In the genomic region with DNA sequence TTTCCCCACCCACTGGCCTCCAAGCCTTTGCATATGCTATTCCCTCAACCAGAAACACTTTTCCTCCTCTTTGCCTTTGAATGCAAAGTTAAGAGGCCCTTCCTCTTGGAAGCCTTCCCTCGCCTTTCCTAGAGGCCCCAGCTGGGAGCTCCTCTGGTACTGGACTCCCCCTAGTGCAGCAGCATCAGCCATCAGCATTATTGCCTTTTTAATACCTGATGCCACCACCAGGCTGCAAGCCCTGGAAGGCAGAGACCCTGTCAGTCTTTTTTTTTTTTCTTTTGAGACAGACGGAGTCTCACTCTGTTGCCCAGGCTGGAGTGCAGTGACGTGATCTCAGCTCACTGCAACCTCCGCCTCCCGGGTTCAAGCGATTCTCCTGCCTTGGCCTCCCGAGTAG, we compare ENCODE assay signal across 27 cellular contexts. TPM values are rescaled to one million over a fixed set of nuclear protein-coding genes. Genes with fewer than 3 reads are reported as not detected.
A peak's percentile ranks its signal among the peaks of the same experiment; 100 is the strongest.
DNase-seq lines count a peak whose midpoint lies in the region; TF ChIP-seq lines count a peak whose summit lies in the region.
"Had no signal": no experiment of that assay in that cellular context is flagged by ENCODE, and none has a peak within 500 bp of the region (broad histone marks: within the 10 kb centered on the region; RNA-seq: fewer than 3 reads in every experiment).

No MANE protein-coding gene starts in this region.

- H3K27me3 Mint-ChIP-seq in chondrocyte (ENCODE audit: low read depth): no peaks in the 10 kb centered on the region

- H3K27me3 ChIP-seq in osteoblast (ENCODE audit: insufficient read depth, low read length): no peaks in the 10 kb centered on the region
- H3K27me3 ChIP-seq in MM.1S (replicated peaks; ENCODE audit: insufficient read depth, low read length): no peaks in the 10 kb centered on the region
- no peaks in the 10 kb centered on the region for H3K27me3 ChIP-seq in Karpas-422 (ENCODE audit: low read length)
- H3K27me3 ChIP-seq: testis had no signal

- H3K27ac ChIP-seq in osteoblast (ENCODE audit: low read depth, low read length) (no peak overlapping the region), MM.1S (ENCODE audit: low read length) (no peak overlapping the region), Karpas-422 (ENCODE audit: low read length) (no peak overlapping the region)
- H3K27ac ChIP-seq: gastrocnemius medialis, testis had no signal

- H3K4me1 ChIP-seq in osteoblast (ENCODE audit: insufficient read depth, low read length): no peaks in the 10 kb centered on the region
- no peaks in the 10 kb centered on the region for H3K4me1 ChIP-seq in MM.1S (ENCODE audit: low read length)
- H3K4me1 ChIP-seq in Karpas-422 (ENCODE audit: low read length): no peaks in the 10 kb centered on the region
- H3K4me1 ChIP-seq: gastrocnemius medialis had no signal

- TF ChIP-seq CTCF in chondrocyte (IDR thresholded peaks at IDR 0.05) (peak; percentile 27), osteoblast (IDR thresholded peaks at IDR 0.05; ENCODE audit: extremely low read depth, low read depth, low read length) (no peak), MM.1S (IDR thresholded peaks at IDR 0.05; ENCODE audit: low read length) (no peak)

- peaks cover 8% of the 10 kb centered on the region for H3K4me1 Mint-ChIP-seq in chondrocyte (ENCODE audit: low read depth)
- H3K4me1 Mint-ChIP-seq: natural killer cell; stimulated activated effector memory CD8-positive, alpha-beta T cell treated with anti-CD3 and anti-CD28 coated beads, Interleukin-12 subunit alpha, Interleukin-12 subunit beta, amount 100 ng/mL, for 72 hours had no signal

- H3K9ac ChIP-seq in MM.1S (ENCODE audit: low read length): no peak overlapping the region
- H3K9ac ChIP-seq in Karpas-422 (ENCODE audit: low read length): no peak overlapping the region

- no peaks in the 10 kb centered on the region for H3K9me3 ChIP-seq in osteoblast (ENCODE audit: low read depth, low read length)
- H3K9me3 ChIP-seq in MM.1S (replicated peaks; ENCODE audit: insufficient read depth, low read length): no peaks in the 10 kb centered on the region
- no peaks in the 10 kb centered on the region for H3K9me3 ChIP-seq in Karpas-422 (ENCODE audit: low read length)
- H3K9me3 ChIP-seq: gastrocnemius medialis, testis had no signal

- no peak overlapping the region for H3K4me2 ChIP-seq in osteoblast (ENCODE audit: insufficient read depth, low read length)
- no peak overlapping the region for H3K4me2 ChIP-seq in MM.1S (ENCODE audit: low read depth, low read length)
- H3K4me2 ChIP-seq in Karpas-422 (ENCODE audit: low read depth, low read length, poor library complexity, severe bottlenecking): no peak overlapping the region

- H3K36me3 ChIP-seq in osteoblast (ENCODE audit: insufficient read depth, low read length): no peaks in the 10 kb centered on the region
- H3K36me3 ChIP-seq in MM.1S (replicated peaks; ENCODE audit: insufficient read depth, low read length): no peaks in the 10 kb centered on the region
- no peaks in the 10 kb centered on the region for H3K36me3 ChIP-seq in Karpas-422 (ENCODE audit: insufficient read depth, low read length)
- H3K36me3 ChIP-seq: gastrocnemius medialis had no signal

- H3K4me3 ChIP-seq in osteoblast (ENCODE audit: insufficient read depth, low read length): no peak overlapping the region
- no peak overlapping the region for H3K4me3 ChIP-seq in MM.1S (ENCODE audit: low read length)
- no peak overlapping the region for H3K4me3 ChIP-seq in Karpas-422 (ENCODE audit: low read length)
- H3K4me3 ChIP-seq: gastrocnemius medialis, testis had no signal

- H3K36me3 Mint-ChIP-seq in chondrocyte (ENCODE audit: low read depth): no peaks in the 10 kb centered on the region
- H3K36me3 Mint-ChIP-seq: CD8-positive, alpha-beta T cell; natural killer cell; stimulated activated effector memory CD8-positive, alpha-beta T cell treated with anti-CD3 and anti-CD28 coated beads, Interleukin-12 subunit alpha, Interleukin-12 subunit beta, amount 100 ng/mL, for 72 hours had no signal

- no peaks in the 10 kb centered on the region for H3K9me2 ChIP-seq in MM.1S (replicated peaks; ENCODE audit: insufficient read depth, low read length)
- no peaks in the 10 kb centered on the region for H3K9me2 ChIP-seq in Karpas-422 (replicated peaks; ENCODE audit: insufficient read depth, low read length)

- no peaks in the 10 kb centered on the region for H3K79me2 ChIP-seq in osteoblast (ENCODE audit: insufficient read depth, low read length)
- H3K79me2 ChIP-seq in MM.1S (ENCODE audit: low read length): no peaks in the 10 kb centered on the region
- H3K79me2 ChIP-seq in Karpas-422 (ENCODE audit: low read length): no peaks in the 10 kb centered on the region

- H4K20me1 ChIP-seq in osteoblast (ENCODE audit: insufficient read depth, low read length): no peaks in the 10 kb centered on the region
- no peaks in the 10 kb centered on the region for H4K20me1 ChIP-seq in MM.1S (ENCODE audit: insufficient read depth, low read length)
- no peaks in the 10 kb centered on the region for H4K20me1 ChIP-seq in Karpas-422 (ENCODE audit: insufficient read depth, low read depth, low read length)

- DNase-seq in DMS114 treated with DMSO at 0.1 percent for 48 hours (lab: John Stamatoyannopoulos, UW; ENCODE audit: unreplicated experiment): peak; percentile 14
- DNase-seq in HT1080 (ENCODE audit: low read depth): peak; percentile 13
- no peak for DNase-seq in chondrocyte (ENCODE audit: low spot score)
- peak; percentile 76 for DNase-seq in osteoblast (ENCODE audit: insufficient read length, low spot score, missing footprints)
- no peak for DNase-seq in NCI-H82 treated with DMSO at 0.1 percent for 48 hours (lab: John Stamatoyannopoulos, UW; ENCODE audit: unreplicated experiment)
- DNase-seq in activated CD4-positive, CD25-positive, alpha-beta regulatory T cell treated with anti-CD3 and anti-CD28 coated beads, Interleukin-2, amount 50 U/mL, for 72 hours: no peak
- DNase-seq in MM.1S: no peak
- DNase-seq in Karpas-422: no peak
- DNase-seq: activated CD8-positive, alpha-beta memory T cell treated with anti-CD3 and anti-CD28 coated beads for 24 hours; activated naive CD4-positive, alpha-beta T cell treated with anti-CD3 and anti-CD28 coated beads, Interleukin-2, amount 50 U/mL, for 16 hours; activated T-cell treated with anti-CD3 and anti-CD28 coated beads, Interleukin-2, amount 50 U/mL, for 72 hours; anterior cingulate cortex; CD8-positive, alpha-beta T cell; central memory CD4-positive, alpha-beta T cell; gastrocnemius medialis; KBM-7; kidney; mammary epithelial cell; natural killer cell; NCI-H1694 treated with DMSO at 0.1 percent for 48 hours; NCI-H226; NCI-H82; testis had no signal

- no peak overlapping the region for H3K27ac Mint-ChIP-seq in chondrocyte (ENCODE audit: unreplicated experiment)
- H3K27ac Mint-ChIP-seq: activated T-cell treated with anti-CD3 and anti-CD28 coated beads, Interleukin-2, amount 50 U/mL, for 72 hours; CD8-positive, alpha-beta T cell; natural killer cell; stimulated activated effector memory CD8-positive, alpha-beta T cell treated with anti-CD3 and anti-CD28 coated beads, Interleukin-12 subunit alpha, Interleukin-12 subunit beta, amount 100 ng/mL, for 72 hours had no signal

- H2AFZ ChIP-seq in osteoblast (ENCODE audit: low read length) (no peak overlapping the region), MM.1S (ENCODE audit: low read length) (no peak overlapping the region), Karpas-422 (ENCODE audit: low read length) (no peak overlapping the region)

- H3K9me3 Mint-ChIP-seq in chondrocyte (ENCODE audit: low read depth): no peaks in the 10 kb centered on the region
- H3K9me3 Mint-ChIP-seq: activated T-cell treated with anti-CD3 and anti-CD28 coated beads, Interleukin-2, amount 50 U/mL, for 72 hours; CD8-positive, alpha-beta T cell; natural killer cell; stimulated activated effector memory CD8-positive, alpha-beta T cell treated with anti-CD3 and anti-CD28 coated beads, Interleukin-12 subunit alpha, Interleukin-12 subunit beta, amount 100 ng/mL, for 72 hours had no signal

- no peak overlapping the region for H3K4me3 Mint-ChIP-seq in chondrocyte (ENCODE audit: unreplicated experiment)
- H3K4me3 Mint-ChIP-seq: activated T-cell treated with anti-CD3 and anti-CD28 coated beads, Interleukin-2, amount 50 U/mL, for 72 hours; CD8-positive, alpha-beta T cell; natural killer cell; stimulated activated effector memory CD8-positive, alpha-beta T cell treated with anti-CD3 and anti-CD28 coated beads, Interleukin-12 subunit alpha, Interleukin-12 subunit beta, amount 100 ng/mL, for 72 hours had no signal

- no peaks in the 10 kb centered on the region for H3F3A ChIP-seq in MM.1S (ENCODE audit: insufficient read depth, low read length)

RNA-seq across cellular contexts. Expression of a gene that starts 19.1 kb away (rescaled TPM):
- total RNA-seq in HT1080 (2014; rRNA removed; shearing (Covaris generic)): not detected in 2 replicates
- polyA plus RNA-seq in HT1080 (2015; cell fraction: cytosol; rRNA removed): not detected in 2 replicates
- polyA plus RNA-seq in HT1080 (2015; cell fraction: nucleus; rRNA removed): not detected in 2 replicates
- total RNA-seq in chondrocyte (0.42 to 1.1 TPM in 2 of 3 replicates, not detected in the other), osteoblast (not detected in 2 replicates)
- not detected in 2 replicates for total RNA-seq in Karpas-422 (2014; rRNA removed; shearing (Covaris generic); ENCODE audit: low replicate concordance)
- total RNA-seq: activated T-cell treated with anti-CD3 and anti-CD28 coated beads, Interleukin-2, amount 50 U/mL, for 72 hours; CD8-positive, alpha-beta T cell; gastrocnemius medialis; kidney; mammary epithelial cell; SK-MEL-5; T-helper 2 cell treated with Interferon-gamma antibody and Interleukin-4, amounts not matched to agents 100 ng/mL and 5 ng/mL, for 36 hours had no signal
- polyA plus RNA-seq: mammary epithelial cell had no signal

RNA-seq across cellular contexts. Expression of a gene that starts 22.3 kb away (rescaled TPM):
- 0.40 and 0.92 TPM in 2 replicates for total RNA-seq in HT1080 (2014; rRNA removed; shearing (Covaris generic))
- polyA plus RNA-seq in HT1080 (2015; cell fraction: cytosol; rRNA removed): not detected in 2 replicates
- polyA plus RNA-seq in HT1080 (2015; cell fraction: nucleus; rRNA removed): 0.16 TPM in 1 of 2 replicates, not detected in the other
- total RNA-seq in chondrocyte: 2.5 to 2.8 TPM (median 2.6 TPM) in 3 replicates
- total RNA-seq in osteoblast: under 0.01 TPM in 2 replicates
- not detected in 2 replicates for total RNA-seq in Karpas-422 (2014; rRNA removed; shearing (Covaris generic); ENCODE audit: low replicate concordance)
- total RNA-seq: CD8-positive, alpha-beta T cell; natural killer cell; T-helper 2 cell treated with Interferon-gamma antibody and Interleukin-4, amounts not matched to agents 100 ng/mL and 5 ng/mL, for 36 hours had no signal
- polyA plus RNA-seq: mammary epithelial cell had no signal

RNA-seq across cellular contexts. Expression of a gene that starts 44.6 kb away (rescaled TPM):
- 0.40 and 1.6 TPM in 2 replicates for total RNA-seq in HT1080 (2014; rRNA removed; shearing (Covaris generic))
- 0.08 and 0.10 TPM in 2 replicates for polyA plus RNA-seq in HT1080 (2015; cell fraction: cytosol; rRNA removed)
- 0.11 and 0.22 TPM in 2 replicates for polyA plus RNA-seq in HT1080 (2015; cell fraction: nucleus; rRNA removed)
- 2.2 to 2.4 TPM (median 2.2 TPM) in 3 replicates for total RNA-seq in chondrocyte
- total RNA-seq in osteoblast: 1.1 and 1.2 TPM in 2 replicates
- 0.54 and 0.67 TPM in 2 replicates for total RNA-seq in Karpas-422 (2014; rRNA removed; shearing (Covaris generic); ENCODE audit: low replicate concordance)
- total RNA-seq: CD8-positive, alpha-beta T cell had no signal

RNA-seq across cellular contexts. Expression of a gene that starts 53.6 kb away (rescaled TPM):
- not detected in 2 replicates for total RNA-seq in HT1080 (2014; rRNA removed; shearing (Covaris generic))
- polyA plus RNA-seq in HT1080 (2015; cell fraction: cytosol; rRNA removed): not detected in 2 replicates
- polyA plus RNA-seq in HT1080 (2015; cell fraction: nucleus; rRNA removed): not detected in 2 replicates
- total RNA-seq in chondrocyte: 1,613 to 1,880 TPM (median 1,738 TPM) in 3 replicates
- under 0.01 TPM in 2 replicates for total RNA-seq in osteoblast
- under 0.01 TPM in 2 replicates for total RNA-seq in Karpas-422 (2014; rRNA removed; shearing (Covaris generic); ENCODE audit: low replicate concordance)
- total RNA-seq: SK-MEL-5 had no signal
- polyA plus RNA-seq: esophagus had no signal

RNA-seq across cellular contexts. Expression of a gene that starts 55.0 kb away (rescaled TPM):
- total RNA-seq in HT1080 (2014; rRNA removed; shearing (Covaris generic)): not detected in 2 replicates
- not detected in 2 replicates for polyA plus RNA-seq in HT1080 (2015; cell fraction: cytosol; rRNA removed)
- not detected in 2 replicates for polyA plus RNA-seq in HT1080 (2015; cell fraction: nucleus; rRNA removed)
- 4,282 to 4,899 TPM (median 4,793 TPM) in 3 replicates for total RNA-seq in chondrocyte
- under 0.01 TPM in 2 replicates for total RNA-seq in osteoblast
- under 0.01 TPM in 2 replicates for total RNA-seq in Karpas-422 (2014; rRNA removed; shearing (Covaris generic); ENCODE audit: low replicate concordance)
- polyA plus RNA-seq: esophagus had no signal

Comparison
In these comparisons a context has a peak if more than half of its experiments do, and no peak if none do; other contexts are left out.
1. DNase-seq: peak in DMS114 treated with DMSO at 0.1 percent for 48 hours (single experiment), HT1080 (single experiment) and osteoblast (single experiment); none in chondrocyte (single experiment), NCI-H82 treated with DMSO at 0.1 percent for 48 hours (single experiment), activated CD4-positive, CD25-positive, alpha-beta regulatory T cell treated with anti-CD3 and anti-CD28 coated beads, Interleukin-2, amount 50 U/mL, for 72 hours (single experiment), MM.1S (single experiment) and Karpas-422 (single experiment).